Comparison of ENCODE assay signal across 12 cellular contexts in the genomic region with DNA sequence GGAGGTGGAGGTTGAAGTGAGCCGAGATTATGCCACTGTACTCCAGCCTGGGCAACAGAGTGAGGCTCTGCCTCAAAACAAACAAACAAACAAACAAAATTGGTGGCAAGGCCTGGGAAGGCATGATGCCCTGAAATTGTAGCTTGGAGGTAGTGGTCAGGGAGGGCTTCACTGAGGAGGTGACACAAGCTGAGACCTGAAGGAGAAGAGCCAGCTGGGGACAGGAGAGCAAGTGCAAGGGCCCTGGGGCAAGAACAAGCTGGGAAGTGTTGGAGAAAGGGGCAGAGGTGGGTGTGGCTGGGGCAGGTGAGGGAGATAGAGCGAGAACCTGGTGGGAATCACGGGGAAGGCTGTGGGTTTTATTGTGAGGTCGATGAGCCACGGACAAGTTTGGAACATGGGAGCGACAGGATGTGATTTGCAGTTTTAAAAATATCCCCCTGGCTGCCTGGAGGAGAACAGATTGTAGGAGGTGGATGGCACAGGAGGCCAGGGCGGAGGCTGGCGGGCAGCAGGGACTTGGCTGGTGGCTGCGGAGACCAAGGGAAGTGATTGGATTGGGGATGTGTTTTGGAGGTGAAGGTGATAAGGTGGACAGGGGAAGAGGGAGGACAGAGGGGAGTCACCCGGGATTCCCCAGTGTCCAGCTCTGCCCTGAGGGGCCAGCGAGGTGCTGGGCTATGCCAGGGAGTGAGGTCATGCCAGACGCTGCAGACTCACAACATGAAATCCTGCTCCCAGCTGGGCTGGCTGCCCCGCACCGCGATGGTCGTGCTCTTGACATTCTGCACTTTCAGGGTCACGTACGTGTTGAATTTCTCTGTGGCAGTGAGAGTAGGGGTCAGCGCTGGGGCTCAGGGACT.
"Had no signal": no experiment of that assay in that cellular context is flagged by ENCODE, and none has a peak within 500 bp of the region (broad histone marks: within the 10 kb centered on the region; RNA-seq: fewer than 3 reads in every experiment).

No MANE protein-coding gene starts in this region.

- H3K27ac Mint-ChIP-seq: activated CD4-positive, alpha-beta memory T cell treated with anti-CD3 and anti-CD28 coated beads for 36 hours; naive thymus-derived CD4-positive, alpha-beta T cell; stimulated activated naive B cell treated with anti-CD40 and anti-IgM and Interleukin-4, amounts not matched to agents 10 μg/mL and 1 μg/mL and 100 μg/mL, for 72 hours had no signal

- H3K4me3 Mint-ChIP-seq: activated CD4-positive, alpha-beta memory T cell treated with anti-CD3 and anti-CD28 coated beads for 36 hours; naive thymus-derived CD4-positive, alpha-beta T cell; stimulated activated naive B cell treated with anti-CD40 and anti-IgM and Interleukin-4, amounts not matched to agents 10 μg/mL and 1 μg/mL and 100 μg/mL, for 72 hours had no signal

- H3K9me3 Mint-ChIP-seq: activated CD4-positive, alpha-beta memory T cell treated with anti-CD3 and anti-CD28 coated beads for 36 hours had no signal

- H3K4me1 Mint-ChIP-seq: stimulated activated naive B cell treated with anti-CD40 and anti-IgM and Interleukin-4, amounts not matched to agents 10 μg/mL and 1 μg/mL and 100 μg/mL, for 72 hours had no signal

- ATAC-seq: lower lobe of right lung; naive thymus-derived CD4-positive, alpha-beta T cell; right lobe of liver; stimulated activated naive B cell treated with anti-CD40 and anti-IgM and Interleukin-4, amounts not matched to agents 10 μg/mL and 1 μg/mL and 100 μg/mL, for 72 hours; upper lobe of right lung had no signal

- DNase-seq: activated CD4-positive, alpha-beta memory T cell treated with anti-CD3 and anti-CD28 coated beads for 36 hours; activated CD4-positive, alpha-beta T cell treated with anti-CD3 and anti-CD28 coated beads for 1 hour; activated gamma-delta T cell; activated T-cell treated with anti-CD3 and anti-CD28 coated beads, Interleukin-2, amount 50 U/mL, for 48 hours; erythroblast; lower lobe of right lung; midbrain; naive thymus-derived CD4-positive, alpha-beta T cell; occipital lobe; right lobe of liver; stimulated activated naive B cell treated with anti-CD40 and anti-IgM and Interleukin-4, amounts not matched to agents 10 μg/mL and 1 μg/mL and 100 μg/mL, for 72 hours; upper lobe of right lung had no signal
